In the genomic region with DNA sequence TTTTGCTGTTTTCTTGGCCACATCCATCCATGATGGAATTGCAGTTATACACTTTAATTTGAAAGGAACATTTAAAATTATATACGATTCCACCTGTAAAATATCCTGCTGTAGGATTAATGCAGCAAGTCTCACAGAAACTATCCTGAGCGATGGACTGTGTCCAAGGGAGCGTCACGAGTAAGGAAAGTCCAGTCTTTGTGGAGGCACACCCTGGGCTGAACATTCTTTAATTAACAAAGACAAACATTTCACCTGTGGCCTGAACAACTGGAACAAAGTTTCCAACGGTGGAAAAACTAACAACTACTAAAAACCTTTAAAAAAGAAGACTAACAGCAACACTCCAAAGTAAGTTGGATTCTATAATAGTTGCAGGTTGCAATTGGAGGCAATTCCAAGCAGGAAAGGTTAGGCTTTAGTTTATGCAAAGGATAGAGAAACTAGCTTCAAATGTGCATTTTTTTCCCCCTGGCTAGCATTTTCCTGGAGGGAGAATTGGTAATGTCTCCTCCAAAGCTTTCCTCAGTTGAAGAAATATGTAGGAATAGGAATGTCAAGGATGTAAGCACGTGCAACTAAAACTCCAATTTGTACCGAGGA, we compare ENCODE assay signal across 24 cellular contexts. TPM values are rescaled to one million over a fixed set of nuclear protein-coding genes. Genes with fewer than 3 reads are reported as not detected.
A peak's percentile ranks its signal among the peaks of the same experiment; 100 is the strongest.
DNase-seq lines count a peak whose midpoint lies in the region; ATAC-seq and TF ChIP-seq lines count a peak whose summit lies in the region.
"Had no signal": no experiment of that assay in that cellular context is flagged by ENCODE, and none has a peak within 500 bp of the region (broad histone marks: within the 10 kb centered on the region; RNA-seq: fewer than 3 reads in every experiment).

No MANE protein-coding gene starts in this region.

- ATAC-seq in foreskin keratinocyte = no peak
- ATAC-seq in GM21526 (IDR thresholded peaks at IDR 0.05; ENCODE audit: low FRiP score, unreplicated experiment) = no peak
- ATAC-seq in stimulated activated memory B cell treated with anti-CD40 and anti-IgM and Interleukin-4, amounts not matched to agents 10 μg/mL and 1 μg/mL and 100 μg/mL, for 72 hours = no peak
- ATAC-seq: upper lobe of right lung had no signal

- POLR2A ChIA-PET in RWPE1 (lab: Yijun Ruan, JAX; ENCODE audit: low non-redundant PET) = interaction anchor here (0.6 to 1.2 kb wide), 2 partner anchors 59 to 69 kb away, joined by 4 to 6 read pairs; a partner anchor contains a TSS

- H3K9ac ChIP-seq in rectal smooth muscle tissue (ENCODE audit: low read length) = peak overlapping the region; percentile 10

- H3K27me3 Mint-ChIP-seq in stimulated activated memory B cell treated with anti-CD40 and anti-IgM and Interleukin-4, amounts not matched to agents 10 μg/mL and 1 μg/mL and 100 μg/mL, for 72 hours = peaks cover 12% of the 10 kb centered on the region
- H3K27me3 Mint-ChIP-seq: brain had no signal

- TF ChIP-seq CTCF in RWPE1 (conservative IDR thresholded peaks at IDR 0.05; ENCODE audit: low read depth) = no peak
- TF ChIP-seq CTCF in foreskin keratinocyte (conservative IDR thresholded peaks at IDR 0.05) = no peak

- H3K4me1 ChIP-seq in foreskin keratinocyte (peaks cover 43% of the 10 kb centered on the region), rectal smooth muscle tissue (ENCODE audit: control insufficient read depth, insufficient read depth, low read length) (peaks cover 2% of the 10 kb centered on the region)
- H3K4me1 ChIP-seq: right atrium auricular region, upper lobe of right lung had no signal

- in situ Hi-C loops in Caki2 (cut with HindIII; ENCODE audit: low pct_unique_long_range_greater_than_20kb, low sequenced_read_pairs) = loop anchor here (10.0 kb wide), 1 partner anchor 249 kb away; no protein-coding TSS in a partner anchor

- H3K27ac Mint-ChIP-seq in stimulated activated memory B cell treated with anti-CD40 and anti-IgM and Interleukin-4, amounts not matched to agents 10 μg/mL and 1 μg/mL and 100 μg/mL, for 72 hours = no peak overlapping the region
- H3K27ac Mint-ChIP-seq: brain, IgD-negative memory B cell, naive B cell had no signal

- no peaks in the 10 kb centered on the region for H3K9me3 Mint-ChIP-seq in stimulated activated memory B cell treated with anti-CD40 and anti-IgM and Interleukin-4, amounts not matched to agents 10 μg/mL and 1 μg/mL and 100 μg/mL, for 72 hours
- H3K9me3 Mint-ChIP-seq: brain, IgD-negative memory B cell, naive B cell had no signal

- H3K4me3 Mint-ChIP-seq in stimulated activated memory B cell treated with anti-CD40 and anti-IgM and Interleukin-4, amounts not matched to agents 10 μg/mL and 1 μg/mL and 100 μg/mL, for 72 hours = no peak overlapping the region
- H3K4me3 Mint-ChIP-seq: brain, IgD-negative memory B cell, naive B cell had no signal

- H3K4me1 Mint-ChIP-seq in stimulated activated memory B cell treated with anti-CD40 and anti-IgM and Interleukin-4, amounts not matched to agents 10 μg/mL and 1 μg/mL and 100 μg/mL, for 72 hours = no peaks in the 10 kb centered on the region
- H3K4me1 Mint-ChIP-seq: brain, IgD-negative memory B cell, naive B cell had no signal

- H3K27ac ChIP-seq in RWPE1 = peak overlapping the region; percentile 97
- peak overlapping the region; percentile 35 for H3K27ac ChIP-seq in foreskin keratinocyte
- H3K27ac ChIP-seq in rectal smooth muscle tissue (ENCODE audit: low read depth, low read length) = no peak overlapping the region
- H3K27ac ChIP-seq: right atrium auricular region, upper lobe of right lung had no signal

- CTCF ChIA-PET in RWPE1 (lab: Yijun Ruan, JAX) = interaction anchor here (0.6 to 1.9 kb wide), 8 partner anchors 15 to 202 kb away, joined by 3 to 17 read pairs (median 3); a partner anchor contains a TSS

- DNase-seq in Caki2 (ENCODE audit: low read depth) = peak; percentile 70
- DNase-seq in RWPE1 (ENCODE audit: low spot score) = no peak
- no peak for DNase-seq in foreskin keratinocyte
- no peak for DNase-seq in D341Med (ENCODE audit: low spot score)
- no peak for DNase-seq in NCI-H187 (lab: John Stamatoyannopoulos, UW)
- DNase-seq: activated CD4-positive, alpha-beta T cell treated with anti-CD3 and anti-CD28 coated beads for 1 hour; activated gamma-delta T cell treated with Interleukin-2 at 50 U/mL for 16 hours; activated T-cell treated with anti-CD3 and anti-CD28 coated beads, Interleukin-2, amount 50 U/mL, for 1 hour; C1 segment of cervical spinal cord; MG63; naive B cell; NCI-H1436; NCI-H526; SHP77; stimulated activated CD4-positive, alpha-beta T cell treated with anti-CD3 and anti-CD28 coated beads, Interleukin-15, amount 100 ng/mL, for 24 hours; upper lobe of right lung had no signal

- H3K36me3 ChIP-seq in rectal smooth muscle tissue (ENCODE audit: control insufficient read depth, insufficient read depth, low read length) = no peaks in the 10 kb centered on the region
- H3K36me3 ChIP-seq: MG63, right atrium auricular region, upper lobe of right lung had no signal

- H3K27me3 ChIP-seq in foreskin keratinocyte (no peaks in the 10 kb centered on the region), rectal smooth muscle tissue (ENCODE audit: control insufficient read depth, insufficient read depth, low read length) (no peaks in the 10 kb centered on the region)
- H3K27me3 ChIP-seq: MG63, right atrium auricular region, upper lobe of right lung had no signal

- no peaks in the 10 kb centered on the region for H3K36me3 Mint-ChIP-seq in stimulated activated memory B cell treated with anti-CD40 and anti-IgM and Interleukin-4, amounts not matched to agents 10 μg/mL and 1 μg/mL and 100 μg/mL, for 72 hours
- H3K36me3 Mint-ChIP-seq: brain, IgD-negative memory B cell, naive B cell had no signal

- H3K4me3 ChIP-seq in rectal smooth muscle tissue (ENCODE audit: low read length) = no peak overlapping the region
- H3K4me3 ChIP-seq: MG63, right atrium auricular region, upper lobe of right lung had no signal

RNA-seq across cellular contexts. Expression of a gene that starts 11.0 kb away (rescaled TPM):
- 25.8 and 33.8 TPM in 2 replicates for total RNA-seq in Caki2 (2014; rRNA removed; shearing (Covaris generic); ENCODE audit: low replicate concordance)
- total RNA-seq in foreskin keratinocyte = 23.7 and 29.1 TPM in 2 replicates
- polyA plus RNA-seq in foreskin keratinocyte = 6.2 and 6.3 TPM in 2 replicates
- total RNA-seq: H1, lung microvascular endothelial cell had no signal
- polyA plus RNA-seq: H1, IgD-negative memory B cell had no signal
